Comparison of ENCODE assay signal across 8 cellular contexts in genomic region chr2:109510136-109511028, GRCh38.
DNase-seq lines count a peak whose midpoint lies in the region; ATAC-seq and TF ChIP-seq lines count a peak whose summit lies in the region.

No MANE protein-coding gene starts in this region.

- no peak overlapping the region for H3K14ac ChIP-seq in neuronal stem cell (ENCODE audit: low read length)

- H3K9ac ChIP-seq in neuronal stem cell (ENCODE audit: low read depth, low read length, poor library complexity), result no peak overlapping the region

- H3K9me3 ChIP-seq in neuronal stem cell (replicated peaks in 1 of 2; ENCODE audit: control insufficient read depth in 2 of 2, insufficient read depth in 1 of 2, low read depth in 1 of 2, low read length in 2 of 2), result peaks cover 7 to 10% of the 10 kb centered on the region in 2 donors

- TF ChIP-seq CTCF in fibroblast of pulmonary artery (IDR thresholded peaks at IDR 0.05; ENCODE audit: low read length, missing control alignments), result peak; percentile 97

- no peaks in the 10 kb centered on the region for H3K4me1 ChIP-seq in neuronal stem cell (ENCODE audit: control insufficient read depth in 2 of 2, insufficient read depth in 1 of 2, low read depth in 1 of 2, low read length in 2 of 2)

- no peaks in the 10 kb centered on the region for H3K36me3 Mint-ChIP-seq in activated T-cell treated with anti-CD3 and anti-CD28 coated beads, Interleukin-2, amount 50 U/mL, for 72 hours (ENCODE audit: insufficient read depth in 2 of 2)

- H2AK5ac ChIP-seq in neuronal stem cell (ENCODE audit: low read depth, low read length), result peak overlapping the region; percentile 76

- H3K27ac Mint-ChIP-seq in activated T-cell treated with anti-CD3 and anti-CD28 coated beads, Interleukin-2, amount 50 U/mL, for 72 hours, result no peak overlapping the region

- H2BK120ac ChIP-seq in neuronal stem cell (ENCODE audit: low read depth, low read length), result no peak overlapping the region

- H3K4ac ChIP-seq in neuronal stem cell (ENCODE audit: low read length), result no peak overlapping the region

- H4K8ac ChIP-seq in neuronal stem cell (ENCODE audit: low read depth, low read length), result no peak overlapping the region

- H3K79me1 ChIP-seq in neuronal stem cell (ENCODE audit: low read depth, low read length), result peaks cover 4% of the 10 kb centered on the region

- H2AFZ ChIP-seq in neuronal stem cell (ENCODE audit: low read length), result no peak overlapping the region

- no peak overlapping the region for H3K4me3 Mint-ChIP-seq in activated T-cell treated with anti-CD3 and anti-CD28 coated beads, Interleukin-2, amount 50 U/mL, for 72 hours

- no peak overlapping the region for H3K4me3 ChIP-seq in fibroblast of pulmonary artery (replicated peaks; ENCODE audit: low read depth, low read length)
- no peak overlapping the region for H3K4me3 ChIP-seq in neuronal stem cell (ENCODE audit: low read length in 2 of 2)

- H2BK12ac ChIP-seq in neuronal stem cell (ENCODE audit: low read length), result no peak overlapping the region

- no peak overlapping the region for H3K4me2 ChIP-seq in neuronal stem cell (ENCODE audit: insufficient read depth, low read length, poor library complexity, severe bottlenecking)

- H3K36me3 ChIP-seq in neuronal stem cell (replicated peaks in 1 of 2; ENCODE audit: control insufficient read depth in 2 of 2, insufficient read depth in 2 of 2, low read length in 2 of 2), result no peaks in the 10 kb centered on the region

- peaks cover 0 to 22% (median 0%) of the 10 kb centered on the region in 3 experiments for H3K27me3 ChIP-seq in neuronal stem cell (ENCODE audit: control insufficient read depth in 3 of 3, insufficient read depth in 3 of 3, low read depth in 1 of 3, low read length in 3 of 3)

- no peaks in the 10 kb centered on the region for H3K27me3 Mint-ChIP-seq in activated T-cell treated with anti-CD3 and anti-CD28 coated beads, Interleukin-2, amount 50 U/mL, for 72 hours (ENCODE audit: low read depth)

- WGBS in neuronal stem cell (ENCODE audit: extremely low coverage in 2 of 2, insufficient read length in 2 of 2, insufficient replicate concordance in 1 of 2), 2 donors, result no CpG with 5 or more reads among the region's 19 CpGs

- H2BK15ac ChIP-seq in neuronal stem cell (ENCODE audit: low read length), result no peak overlapping the region

- peaks cover 6% of the 10 kb centered on the region for H3K4me1 Mint-ChIP-seq in activated T-cell treated with anti-CD3 and anti-CD28 coated beads, Interleukin-2, amount 50 U/mL, for 72 hours (ENCODE audit: low read depth)

- no peak overlapping the region for H2BK5ac ChIP-seq in neuronal stem cell (ENCODE audit: low read length)

- DNase-seq in GM03348 (ENCODE audit: low spot score) (peak; percentile 90), HuH-7 (ENCODE audit: low spot score) (peak; percentile 90), RPMI7951 (ENCODE audit: low read depth) (peak; percentile 71), fibroblast of pulmonary artery (ENCODE audit: low read depth) (peak; percentile 82), neuronal stem cell (ENCODE audit: low spot score) (peak; percentile 70), substantia nigra (lab: John Stamatoyannopoulos, UW) (peak in 42 of 49 donors; percentile 5 to 72 (median 48))
- DNase-seq in activated T-cell treated with anti-CD3 and anti-CD28 coated beads, Interleukin-2, amount 50 U/mL, for 72 hours, result peak; percentile 75 to 79

- H3K18ac ChIP-seq in neuronal stem cell (ENCODE audit: low read length), result peak overlapping the region; percentile 27

- H3K23ac ChIP-seq in neuronal stem cell (ENCODE audit: low read depth, low read length, poor library complexity), result peak overlapping the region; percentile 65

- peak; percentile 38 to 42 for ATAC-seq in activated T-cell treated with anti-CD3 and anti-CD28 coated beads, Interleukin-2, amount 50 U/mL, for 72 hours (replicated peaks in 1 of 2)
- ATAC-seq in HG02870 (IDR thresholded peaks at IDR 0.05; ENCODE audit: unreplicated experiment), result no peak

- H3K9me3 Mint-ChIP-seq in activated T-cell treated with anti-CD3 and anti-CD28 coated beads, Interleukin-2, amount 50 U/mL, for 72 hours, result no peaks in the 10 kb centered on the region

- H3K27ac ChIP-seq in neuronal stem cell (replicated peaks; ENCODE audit: low read length) (no peak overlapping the region), substantia nigra (ENCODE audit: low read depth, low read length, poor library complexity, severe bottlenecking) (no peak overlapping the region)

- H4K91ac ChIP-seq in neuronal stem cell (ENCODE audit: low read depth, low read length, poor library complexity), result no peak overlapping the region
